In genomic region chr20:32780749-32781402, GRCh38 we compare ENCODE assay signal across 20 cellular contexts. TPM values are rescaled to one million over a fixed set of nuclear protein-coding genes. Genes with fewer than 3 reads are reported as not detected.
A peak's percentile ranks its signal among the peaks of the same experiment; 100 is the strongest.
DNase-seq lines count a peak whose midpoint lies in the region; ATAC-seq, FAIRE-seq and TF ChIP-seq lines count a peak whose summit lies in the region.
"Had no signal": no experiment of that assay in that cellular context is flagged by ENCODE, and none has a peak within 500 bp of the region (broad histone marks: within the 10 kb centered on the region; RNA-seq: fewer than 3 reads in every experiment).

No MANE protein-coding gene starts in this region.

- peaks cover 15% of the 10 kb centered on the region; the same call in 1 of the 2 replicates for H3K36me3 ChIP-seq in BLaER1
- peaks cover 47 to 93% (median 60%) of the 10 kb centered on the region in 4 experiments for H3K36me3 ChIP-seq in H1 (ENCODE audit: control insufficient read depth in 2 of 4, insufficient read depth in 4 of 4, low read length in 3 of 4)
- no peaks in the 10 kb centered on the region for H3K36me3 ChIP-seq in adrenal gland (replicated peaks in 1 of 2)
- H3K36me3 ChIP-seq: gastrocnemius medialis, vagina had no signal

- H4K5ac ChIP-seq in H1 (ENCODE audit: insufficient read length, low read depth, low read length): no peak overlapping the region

- H2BK120ac ChIP-seq in H1 (replicated peaks; ENCODE audit: low read depth, low read length): no peak overlapping the region

- no peaks in the 10 kb centered on the region for H3K9me3 Mint-ChIP-seq in naive thymus-derived CD8-positive, alpha-beta T cell
- H3K9me3 Mint-ChIP-seq: stimulated activated naive CD8-positive, alpha-beta T cell treated with anti-CD3 and anti-CD28 coated beads, Interleukin-15, amount 100 ng/mL, for 72 hours; T-helper 2 cell treated with Interferon-gamma antibody and Interleukin-4, amounts not matched to agents 5 μg/mL and 100 μg/mL, for 36 hours had no signal

- H2BK20ac ChIP-seq in H1 (ENCODE audit: low read length): no peak overlapping the region

- no peak overlapping the region for H3K56ac ChIP-seq in H1 (replicated peaks; ENCODE audit: insufficient read length, low read depth, low read length)

- H2AK5ac ChIP-seq in H1 (ENCODE audit: low read depth, low read length): no peak overlapping the region

- no peak for TF ChIP-seq RAD21 in H1 (IDR thresholded peaks at IDR 0.05 in 1 of 2, conservative IDR thresholded peaks at IDR 0.05 in 1 of 2; ENCODE audit: low read depth in 2 of 2, low read length in 2 of 2)

- H4K20me1 ChIP-seq in BLaER1 (no peaks in the 10 kb centered on the region), H1 (replicated peaks in 1 of 2; ENCODE audit: control insufficient read depth in 1 of 2, insufficient read depth in 2 of 2, low read length in 2 of 2) (peaks cover 58 to 62% of the 10 kb centered on the region in 2 experiments)

- FAIRE-seq in H1 (lab: Jason Lieb, UNC): no peak
- FAIRE-seq: endometrium, GM12892 had no signal

- no peak for ATAC-seq in naive thymus-derived CD8-positive, alpha-beta T cell
- ATAC-seq: gastrocnemius medialis; mucosa of descending colon; stimulated activated naive CD8-positive, alpha-beta T cell treated with anti-CD3 and anti-CD28 coated beads, Interleukin-15, amount 100 ng/mL, for 72 hours had no signal

- peak overlapping the region; percentile 57; the same call in 1 of the 2 replicates for H2BK5ac ChIP-seq in H1 (ENCODE audit: low read depth, low read length)

- H3K4me1 Mint-ChIP-seq in naive thymus-derived CD8-positive, alpha-beta T cell: peaks cover 8 to 20% (median 13%) of the 10 kb centered on the region in 4 donors

- TF ChIP-seq CTCF in H1 (IDR thresholded peaks at IDR 0.05; ENCODE audit: control extremely low read depth in 1 of 3, insufficient read depth in 1 of 3, low read depth in 1 of 3, low read length in 3 of 3) (peak in 1 of 3 experiments; percentile 1; a peak in 1 of 4 replicates), adrenal gland (IDR thresholded peaks at IDR 0.05) (no peak)

- H3K4me3 ChIP-seq in BLaER1 (no peak overlapping the region), H1 (ENCODE audit: extremely low read depth in 1 of 4, insufficient read depth in 2 of 4, low read depth in 3 of 4, low read length in 4 of 4) (peak overlapping the region in 1 of 4 experiments; percentile 10; a peak in 1 of 8 replicates), adrenal gland (no peak overlapping the region)
- H3K4me3 ChIP-seq: gastrocnemius medialis, mucosa of descending colon, vagina had no signal

- H2BK15ac ChIP-seq in H1 (ENCODE audit: low read length): no peak overlapping the region

- no peaks in the 10 kb centered on the region for H3K27me3 Mint-ChIP-seq in naive thymus-derived CD8-positive, alpha-beta T cell
- H3K27me3 Mint-ChIP-seq: activated naive CD8-positive, alpha-beta T cell; stimulated activated naive CD8-positive, alpha-beta T cell treated with anti-CD3 and anti-CD28 coated beads, Interleukin-15, amount 100 ng/mL, for 72 hours had no signal

- peak overlapping the region; percentile 40 for H3K18ac ChIP-seq in H1 (ENCODE audit: extremely low read depth, low read length)

- H3K79me1 ChIP-seq in H1 (ENCODE audit: low read depth, low read length): peaks cover 6% of the 10 kb centered on the region

- intact Hi-C loops in adrenal gland (cut with DNase I): loop anchor here in 1 of 2 donors (10.0 kb wide), 1 partner anchor 524 kb away; no protein-coding TSS in a partner anchor

- peak overlapping the region; percentile 6; the same call in 1 of the 2 replicates for H3K9ac ChIP-seq in BLaER1
- H3K9ac ChIP-seq in H1 (replicated peaks in 1 of 4; ENCODE audit: extremely low read depth in 1 of 4, low read depth in 3 of 4, low read length in 3 of 4): no peak overlapping the region

- whole genome bisulfite sequencing in H1 (ENCODE audit: extremely low coverage in 1 of 2, insufficient coverage in 1 of 2, insufficient read length in 1 of 2, insufficient replicate concordance in 2 of 2, low coverage in 1 of 2, low lambda C conversion rate in 2 of 2, missing lambda C conversion rate in 1 of 2), 2 experiments: 85% methylated on average over 14 of the region's 14 CpGs; no CpG with 5 or more reads in 1 of the 2 experiments
- WGBS in adrenal gland, 4 donors: 87 to 97% (median 91%) methylated on average over 14 of the region's 14 CpGs

- no peaks in the 10 kb centered on the region for H3K36me3 Mint-ChIP-seq in naive thymus-derived CD8-positive, alpha-beta T cell
- H3K36me3 Mint-ChIP-seq: activated naive CD8-positive, alpha-beta T cell had no signal

- H3K4ac ChIP-seq in H1 (replicated peaks; ENCODE audit: insufficient read length, low read depth, low read length): no peak overlapping the region

- H3K23ac ChIP-seq in H1 (ENCODE audit: insufficient read length): no peak overlapping the region

- no peaks in the 10 kb centered on the region for H3K9me3 ChIP-seq in BLaER1
- no peaks in the 10 kb centered on the region for H3K9me3 ChIP-seq in H1 (ENCODE audit: insufficient read depth in 2 of 2, low read depth in 1 of 2, low read length in 1 of 2)
- H3K9me3 ChIP-seq in adrenal gland (replicated peaks in 1 of 3): no peaks in the 10 kb centered on the region
- H3K9me3 ChIP-seq: Caco-2, gastrocnemius medialis, mucosa of descending colon, vagina had no signal

- no peak overlapping the region for H2AFZ ChIP-seq in H1 (ENCODE audit: low read length)

- TF ChIP-seq EP300 in H1 (IDR thresholded peaks at IDR 0.05; ENCODE audit: borderline replicate concordance in 1 of 2, low read depth in 2 of 2, low read length in 2 of 2): peak in 1 of 2 experiments; percentile 72; a peak in 1 of 3 replicates

- peak overlapping the region in 1 of 10 donors; percentile 8 for H3K27ac Mint-ChIP-seq in naive thymus-derived CD8-positive, alpha-beta T cell
- H3K27ac Mint-ChIP-seq: activated naive CD8-positive, alpha-beta T cell; stimulated activated naive CD8-positive, alpha-beta T cell treated with anti-CD3 and anti-CD28 coated beads, Interleukin-15, amount 100 ng/mL, for 72 hours; T-helper 2 cell treated with Interferon-gamma antibody and Interleukin-4, amounts not matched to agents 5 μg/mL and 100 μg/mL, for 36 hours had no signal

- H3K4me1 ChIP-seq in BLaER1 (peaks cover 68% of the 10 kb centered on the region), H1 (replicated peaks in 1 of 4; ENCODE audit: control insufficient read depth in 3 of 4, insufficient read depth in 4 of 4, low read length in 3 of 4) (peaks cover 17 to 39% (median 24%) of the 10 kb centered on the region in 4 experiments), adrenal gland (replicated peaks in 1 of 2) (no peaks in the 10 kb centered on the region)
- H3K4me1 ChIP-seq: vagina had no signal

- H3K27me3 ChIP-seq in BLaER1: no peaks in the 10 kb centered on the region
- H3K27me3 ChIP-seq in H1 (replicated peaks in 1 of 4; ENCODE audit: control insufficient read depth in 3 of 4, extremely low read depth in 1 of 4, insufficient read depth in 3 of 4, low read length in 3 of 4): no peaks in the 10 kb centered on the region
- no peaks in the 10 kb centered on the region for H3K27me3 ChIP-seq in adrenal gland
- H3K27me3 ChIP-seq: gastrocnemius medialis, vagina had no signal

- CTCF ChIA-PET in H1 (lab: Charles Lee; ENCODE audit: partially characterized antibody): interaction anchor here (1.0 to 9.4 kb wide), 6 partner anchors 10 to 104 kb away, joined by 3 to 221 read pairs (median 74); partner anchors contain the start of genes C20orf203 and COMMD7

- POLR2A ChIA-PET in H1 (lab: Charles Lee; ENCODE audit: partially characterized antibody): interaction anchor here (0.7 to 9.3 kb wide), 9 partner anchors 13 to 107 kb away, joined by 3 to 209 read pairs (median 3); partner anchors contain the start of genes C20orf203 and DNMT3B
- POLR2A ChIA-PET in naive thymus-derived CD8-positive, alpha-beta T cell (lab: Charles Lee): no interaction called here

- H3K27ac ChIP-seq in BLaER1: peak overlapping the region; percentile 44
- peak overlapping the region; percentile 73 for H3K27ac ChIP-seq in H1 (ENCODE audit: low read depth, low read length)
- no peak overlapping the region for H3K27ac ChIP-seq in adrenal gland
- H3K27ac ChIP-seq: gastrocnemius medialis, vagina had no signal

- no peak overlapping the region for H3K14ac ChIP-seq in H1 (ENCODE audit: insufficient read length)

- peak in 1 of 2 experiments; percentile 58; a peak in 1 of 3 replicates for TF ChIP-seq POLR2A in H1 (IDR thresholded peaks at IDR 0.05; ENCODE audit: control extremely low read depth in 1 of 2, low read depth in 2 of 2, low read length in 2 of 2)
- TF ChIP-seq POLR2A in adrenal gland (IDR thresholded peaks at IDR 0.05): no peak

- DNase-seq in NCI-H146 treated with DMSO at 0.1 percent for 48 hours (lab: John Stamatoyannopoulos, UW; ENCODE audit: unreplicated experiment): peak; percentile 98
- no peak for DNase-seq in H1 (ENCODE audit: low read depth in 1 of 2, low spot score in 2 of 2)
- DNase-seq in middle frontal gyrus (ENCODE audit: extremely low spot score, low spot score): peak; percentile 33
- DNase-seq in adrenal gland: no peak
- DNase-seq in NCI-H2196 treated with DMSO at 0.1 percent for 48 hours (lab: John Stamatoyannopoulos, UW; ENCODE audit: unreplicated experiment): no peak
- no peak for DNase-seq in Kasumi-1 (lab: John Stamatoyannopoulos, UW)
- DNase-seq in naive thymus-derived CD8-positive, alpha-beta T cell: no peak
- DNase-seq: activated CD4-positive, alpha-beta T cell treated with anti-CD3 and anti-CD28 coated beads for 1 hour; Caco-2; gastrocnemius medialis; islet precursor cell; mucosa of descending colon; MV-4-11; stimulated activated naive CD8-positive, alpha-beta T cell treated with anti-CD3 and anti-CD28 coated beads, Interleukin-15, amount 100 ng/mL, for 72 hours had no signal

- peaks cover 20 to 93% of the 10 kb centered on the region in 2 experiments for H3K79me2 ChIP-seq in H1 (ENCODE audit: control insufficient read depth in 1 of 2, insufficient read depth in 2 of 2, low read length in 2 of 2)

- H3K4me3 Mint-ChIP-seq in naive thymus-derived CD8-positive, alpha-beta T cell: no peak overlapping the region
- H3K4me3 Mint-ChIP-seq: activated naive CD8-positive, alpha-beta T cell; stimulated activated naive CD8-positive, alpha-beta T cell treated with anti-CD3 and anti-CD28 coated beads, Interleukin-15, amount 100 ng/mL, for 72 hours; T-helper 2 cell treated with Interferon-gamma antibody and Interleukin-4, amounts not matched to agents 5 μg/mL and 100 μg/mL, for 36 hours had no signal

- H3K4me2 ChIP-seq in BLaER1 (peak overlapping the region; percentile 70), H1 (ENCODE audit: insufficient read depth in 1 of 2, low read depth in 2 of 2, low read length in 2 of 2) (peak overlapping the region in 1 of 2 experiments; percentile 7; a peak in 1 of 4 replicates)

- peak overlapping the region; percentile 35; the same call in 1 of the 2 replicates for H2BK12ac ChIP-seq in H1 (ENCODE audit: low read depth, low read length)

- H3K23me2 ChIP-seq in H1 (ENCODE audit: low read depth, low read length): no peaks in the 10 kb centered on the region

- no peak overlapping the region for H4K91ac ChIP-seq in H1 (replicated peaks; ENCODE audit: insufficient read length, low read length)

- H4K8ac ChIP-seq in H1 (ENCODE audit: extremely low read depth, insufficient read depth, low read length): no peak overlapping the region

RNA-seq across cellular contexts. Expression of gene DNMT3B, which starts 18.7 kb away (rescaled TPM):
- 1,016 and 1,038 TPM in 2 replicates for total RNA-seq in H1 (2021; fragmentation: NEBNext Ultra II Directional; extraction: Animal tissue kit (Norgen Biotek cat#: 25700))
- polyA plus RNA-seq in H1 (2011; rRNA removed) (433 and 469 TPM in 2 replicates), adrenal gland (1 to 10 TPM in 1 of 3 donors, under 1 TPM in 2; 0.44 to 2.0 (median 0.81) TPM)
- 457 TPM for polyA plus RNA-seq in H1 (2011; cell fraction: cytosol; rRNA removed)
- 676 TPM for polyA plus RNA-seq in H1 (2011; cell fraction: nucleus; rRNA removed)
- polyA plus RNA-seq in H1 (2012, experiment 1 of 2): 568 to 702 TPM (median 611 TPM) in 4 replicates
- polyA plus RNA-seq in H1 (2012, experiment 2 of 2): 410 TPM
- polyA plus RNA-seq in H1 (2013, experiment 1 of 2): 587 TPM
- 555 TPM for polyA plus RNA-seq in H1 (2013, experiment 2 of 2)
- polyA minus RNA-seq in H1 (2011; rRNA and poly(A)+ RNA removed): 327 and 359 TPM in 2 replicates
- 389 TPM for polyA minus RNA-seq in H1 (2011; cell fraction: cytosol; rRNA and poly(A)+ RNA removed)
- polyA minus RNA-seq in H1 (2011; cell fraction: nucleus; rRNA and poly(A)+ RNA removed): 257 TPM
- 1 to 10 TPM in 3 of 8 donors, under 1 TPM in 4, not detected in 1; 0.12 to 1.6 (median 0.87) TPM for total RNA-seq in adrenal gland
- under 1 TPM; 0.44 to 0.82 TPM for total RNA-seq in naive thymus-derived CD8-positive, alpha-beta T cell
- under 1 TPM in 2 of 3 donors, not detected in 1; 0.08 to 0.65 TPM for polyA plus RNA-seq in naive thymus-derived CD8-positive, alpha-beta T cell

RNA-seq across cellular contexts. Expression of gene COMMD7, which starts 37.6 kb away (rescaled TPM):
- 48.8 and 48.9 TPM in 2 replicates for total RNA-seq in H1 (2021; fragmentation: NEBNext Ultra II Directional; extraction: Animal tissue kit (Norgen Biotek cat#: 25700))
- polyA plus RNA-seq in H1 (2011; rRNA removed) (39.4 and 39.8 TPM in 2 replicates), adrenal gland (10 to 100 TPM; 41.7 to 58.6 (median 47.6) TPM)
- polyA plus RNA-seq in H1 (2011; cell fraction: cytosol; rRNA removed): 41.8 TPM
- 37.4 TPM for polyA plus RNA-seq in H1 (2011; cell fraction: nucleus; rRNA removed)
- 37.7 to 43.8 TPM (median 39.0 TPM) in 4 replicates for polyA plus RNA-seq in H1 (2012, experiment 1 of 2)
- polyA plus RNA-seq in H1 (2012, experiment 2 of 2): 51.1 TPM
- polyA plus RNA-seq in H1 (2013, experiment 1 of 2): 50.4 TPM
- 48.5 TPM for polyA plus RNA-seq in H1 (2013, experiment 2 of 2)
- 26.8 and 28.1 TPM in 2 replicates for polyA minus RNA-seq in H1 (2011; rRNA and poly(A)+ RNA removed)
- polyA minus RNA-seq in H1 (2011; cell fraction: cytosol; rRNA and poly(A)+ RNA removed): 16.2 TPM
- 27.2 TPM for polyA minus RNA-seq in H1 (2011; cell fraction: nucleus; rRNA and poly(A)+ RNA removed)
- total RNA-seq in adrenal gland: 10 to 100 TPM; 16.4 to 45.2 (median 35.8) TPM
- 10 to 100 TPM; 32.4 to 36.4 TPM for total RNA-seq in naive thymus-derived CD8-positive, alpha-beta T cell
- polyA plus RNA-seq in naive thymus-derived CD8-positive, alpha-beta T cell: 100 to 1,000 TPM; 120 to 138 (median 123) TPM

RNA-seq across cellular contexts. Expression of gene MAPRE1, which starts 38.9 kb away (rescaled TPM):
- 170 and 173 TPM in 2 replicates for total RNA-seq in H1 (2021; fragmentation: NEBNext Ultra II Directional; extraction: Animal tissue kit (Norgen Biotek cat#: 25700))
- polyA plus RNA-seq in H1 (2011; rRNA removed) (51.9 and 74.5 TPM in 2 replicates), adrenal gland (10 to 100 TPM; 22.3 to 97.3 (median 22.4) TPM)
- 98.6 TPM for polyA plus RNA-seq in H1 (2011; cell fraction: cytosol; rRNA removed)
- 20.6 TPM for polyA plus RNA-seq in H1 (2011; cell fraction: nucleus; rRNA removed)
- polyA plus RNA-seq in H1 (2012, experiment 1 of 2): 98.2 to 158 TPM (median 111 TPM) in 4 replicates
- polyA plus RNA-seq in H1 (2012, experiment 2 of 2): 22.4 TPM
- polyA plus RNA-seq in H1 (2013, experiment 1 of 2): 83.8 TPM
- 85.3 TPM for polyA plus RNA-seq in H1 (2013, experiment 2 of 2)
- polyA minus RNA-seq in H1 (2011; rRNA and poly(A)+ RNA removed): 78.7 and 87.3 TPM in 2 replicates
- 59.3 TPM for polyA minus RNA-seq in H1 (2011; cell fraction: cytosol; rRNA and poly(A)+ RNA removed)
- 32.8 TPM for polyA minus RNA-seq in H1 (2011; cell fraction: nucleus; rRNA and poly(A)+ RNA removed)
- 10 to 100 TPM; 47.5 to 88.8 (median 57.8) TPM for total RNA-seq in adrenal gland
- 10 to 100 TPM; 81.3 to 86.3 TPM for total RNA-seq in naive thymus-derived CD8-positive, alpha-beta T cell
- polyA plus RNA-seq in naive thymus-derived CD8-positive, alpha-beta T cell: 100 to 1,000 TPM; 100 to 112 (median 108) TPM

Comparison
In these comparisons a context has a peak if more than half of its experiments do, and no peak if none do; other contexts are left out.
1. H3K27ac ChIP-seq: peak in BLaER1 (single experiment) and H1 (single experiment); none in adrenal gland (0 of 5).
2. DNase-seq: peak in NCI-H146 treated with DMSO at 0.1 percent for 48 hours (single experiment) and middle frontal gyrus (single experiment); none in H1 (0 of 2), adrenal gland (0 of 7), NCI-H2196 treated with DMSO at 0.1 percent for 48 hours (single experiment), Kasumi-1 (0 of 2) and naive thymus-derived CD8-positive, alpha-beta T cell (0 of 10).
3. RNA of gene DNMT3B, which starts 18.7 kb away (total RNA-seq): 1,016 to 1,038 TPM in H1; 0.12 to 1.6 TPM in adrenal gland and 0.44 to 0.82 TPM in naive thymus-derived CD8-positive, alpha-beta T cell; every median in the first group is over 100 times any median in the second.